ENCODE assay signal across 29 cellular contexts in genomic region chr22:43505423-43505822, GRCh38.
"Had no signal": no experiment of that assay in that cellular context is flagged by ENCODE, and none has a peak within 500 bp of the region (broad histone marks: within the 10 kb centered on the region; RNA-seq: fewer than 3 reads in every experiment).

No MANE protein-coding gene starts in this region.

- H3K36me3 Mint-ChIP-seq: naive thymus-derived CD4-positive, alpha-beta T cell; natural killer cell; neural progenitor cell; stimulated activated effector memory CD8-positive, alpha-beta T cell treated with anti-CD3 and anti-CD28 coated beads, Interleukin-12 subunit alpha, Interleukin-12 subunit beta, amount 100 ng/mL, for 72 hours; stimulated activated naive B cell treated with anti-CD40 and anti-IgM and Interleukin-4, amounts not matched to agents 10 μg/mL and 1 μg/mL and 100 μg/mL, for 72 hours had no signal

- ATAC-seq: naive thymus-derived CD4-positive, alpha-beta T cell; natural killer cell; psoas muscle; right cardiac atrium; right lobe of liver; stimulated activated effector memory CD8-positive, alpha-beta T cell treated with anti-CD3 and anti-CD28 coated beads, Interleukin-12 subunit alpha, Interleukin-12 subunit beta, amount 100 ng/mL, for 72 hours; stimulated activated naive B cell treated with anti-CD40 and anti-IgM and Interleukin-4, amounts not matched to agents 10 μg/mL and 1 μg/mL and 100 μg/mL, for 72 hours had no signal

- H3K9me3 ChIP-seq: neutrophil, ovary, psoas muscle, right lobe of liver, sigmoid colon, stomach, thoracic aorta, thyroid gland, tibial nerve, upper lobe of left lung, uterus had no signal

- H3K27me3 Mint-ChIP-seq: naive thymus-derived CD4-positive, alpha-beta T cell; progenitor cell of endocrine pancreas; stimulated activated naive CD8-positive, alpha-beta T cell treated with anti-CD3 and anti-CD28 coated beads, Interleukin-15, Interleukin-2, amounts not matched to agents 100 ng/mL and 50 ng/mL, for 24 hours had no signal

- H3K4me1 Mint-ChIP-seq: natural killer cell; nephron; neural progenitor cell; stimulated activated effector memory CD8-positive, alpha-beta T cell treated with anti-CD3 and anti-CD28 coated beads, Interleukin-12 subunit alpha, Interleukin-12 subunit beta, amount 100 ng/mL, for 72 hours; stimulated activated naive B cell treated with anti-CD40 and anti-IgM and Interleukin-4, amounts not matched to agents 10 μg/mL and 1 μg/mL and 100 μg/mL, for 72 hours had no signal

- H3K27me3 ChIP-seq: neural progenitor cell, neutrophil, ovary, right lobe of liver, thyroid gland, tibial nerve, upper lobe of left lung, uterus had no signal

- H3K36me3 ChIP-seq: neural progenitor cell, neutrophil, ovary, right lobe of liver, sigmoid colon, stomach, thoracic aorta, thyroid gland, tibial nerve, upper lobe of left lung, uterus had no signal

- H3K4me3 ChIP-seq: neural progenitor cell, ovary, psoas muscle, right lobe of liver, sigmoid colon, stomach, thoracic aorta, thyroid gland, tibial nerve, upper lobe of left lung, uterus had no signal

- H3K4me3 Mint-ChIP-seq: naive thymus-derived CD4-positive, alpha-beta T cell; natural killer cell; nephron; neural progenitor cell; stimulated activated effector memory CD8-positive, alpha-beta T cell treated with anti-CD3 and anti-CD28 coated beads, Interleukin-12 subunit alpha, Interleukin-12 subunit beta, amount 100 ng/mL, for 72 hours; stimulated activated naive B cell treated with anti-CD40 and anti-IgM and Interleukin-4, amounts not matched to agents 10 μg/mL and 1 μg/mL and 100 μg/mL, for 72 hours; stimulated activated naive CD8-positive, alpha-beta T cell treated with anti-CD3 and anti-CD28 coated beads, Interleukin-15, Interleukin-2, amounts not matched to agents 100 ng/mL and 50 ng/mL, for 24 hours had no signal

- DNase-seq: naive thymus-derived CD4-positive, alpha-beta T cell; natural killer cell; nucleus accumbens; ovary; psoas muscle; right cardiac atrium; sigmoid colon; small intestine; stimulated activated CD4-positive, alpha-beta T cell treated with anti-CD3 and anti-CD28 coated beads, Interleukin-15, amount 100 ng/mL, for 24 hours; stimulated activated CD4-positive, alpha-beta T cell treated with anti-CD3 and anti-CD28 coated beads, Interleukin-2, amount 100 ng/mL, for 24 hours; stimulated activated CD4-positive, alpha-beta T cell treated with anti-CD3 and anti-CD28 coated beads, Interleukin-2, amount 100 ng/mL, for 48 hours; stimulated activated CD4-positive, alpha-beta T cell treated with anti-CD3 and anti-CD28 coated beads, Interleukin-4, amount 100 ng/mL, for 24 hours; stimulated activated naive B cell treated with anti-CD40 and anti-IgM and Interleukin-4, amounts not matched to agents 10 μg/mL and 1 μg/mL and 100 μg/mL, for 72 hours; stimulated activated naive CD4-positive, alpha-beta T cell treated with Interleukin-2 at 50 U/mL for 16 hours; stomach; thyroid gland; trophoblast cell; uterus had no signal

- H3K4me1 ChIP-seq: parathyroid adenoma, psoas muscle, right lobe of liver, sigmoid colon, stomach, thyroid gland, tibial nerve, upper lobe of left lung, uterus had no signal

- H3K79me2 ChIP-seq: parathyroid adenoma had no signal

- H3K27ac ChIP-seq: neural progenitor cell, neutrophil, ovary, parathyroid adenoma, psoas muscle, right lobe of liver, sigmoid colon, stomach, thoracic aorta, thyroid gland, tibial nerve, upper lobe of left lung, uterus had no signal

- H3K27ac Mint-ChIP-seq: naive thymus-derived CD4-positive, alpha-beta T cell; natural killer cell; nephron; neural progenitor cell; progenitor cell of endocrine pancreas; stimulated activated effector memory CD8-positive, alpha-beta T cell treated with anti-CD3 and anti-CD28 coated beads, Interleukin-12 subunit alpha, Interleukin-12 subunit beta, amount 100 ng/mL, for 72 hours; stimulated activated naive B cell treated with anti-CD40 and anti-IgM and Interleukin-4, amounts not matched to agents 10 μg/mL and 1 μg/mL and 100 μg/mL, for 72 hours; stimulated activated naive CD8-positive, alpha-beta T cell treated with anti-CD3 and anti-CD28 coated beads, Interleukin-15, Interleukin-2, amounts not matched to agents 100 ng/mL and 50 ng/mL, for 24 hours had no signal

- H2AFZ ChIP-seq: neural progenitor cell, parathyroid adenoma had no signal

- H3K9me3 Mint-ChIP-seq: naive thymus-derived CD4-positive, alpha-beta T cell; natural killer cell; neural progenitor cell; stimulated activated effector memory CD8-positive, alpha-beta T cell treated with anti-CD3 and anti-CD28 coated beads, Interleukin-12 subunit alpha, Interleukin-12 subunit beta, amount 100 ng/mL, for 72 hours; stimulated activated naive CD8-positive, alpha-beta T cell treated with anti-CD3 and anti-CD28 coated beads, Interleukin-15, Interleukin-2, amounts not matched to agents 100 ng/mL and 50 ng/mL, for 24 hours had no signal
